ENCODE assay signal across 1 cellular context in the genomic region with DNA sequence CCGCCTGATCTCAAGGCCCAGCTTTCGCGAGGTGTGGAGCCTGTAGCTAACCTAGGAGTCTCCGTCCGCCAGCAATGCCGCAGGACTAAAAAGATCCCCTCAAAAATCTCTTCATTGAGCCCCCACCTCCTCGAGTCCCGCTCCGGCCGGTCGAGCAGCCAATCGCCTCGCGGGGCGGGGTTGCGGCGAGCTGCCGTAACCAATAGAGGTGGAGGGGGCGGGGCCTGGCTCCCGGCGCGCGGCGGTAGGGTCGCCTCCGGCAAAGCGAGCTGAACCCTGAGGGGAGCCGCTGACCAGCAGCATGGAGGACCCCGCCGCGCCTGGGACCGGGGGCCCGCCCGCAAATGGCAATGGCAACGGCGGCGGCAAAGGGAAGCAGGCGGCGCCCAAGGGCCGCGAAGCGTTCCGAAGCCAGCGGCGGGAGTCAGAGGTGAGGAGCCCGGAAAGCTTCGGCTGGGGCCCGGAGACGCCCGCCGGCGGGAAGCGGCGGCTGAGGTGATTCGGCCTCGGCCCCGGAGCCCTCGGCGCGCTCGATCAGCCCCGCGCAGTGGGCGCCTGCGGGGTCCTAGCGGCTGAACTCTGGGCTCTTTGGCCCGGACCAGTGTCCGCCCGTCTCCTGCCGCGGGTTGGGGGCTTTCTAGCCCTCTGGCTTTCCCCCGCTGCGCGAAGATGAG.
TF ChIP-seq lines count a peak whose summit lies in the region.

A gene with protein sequence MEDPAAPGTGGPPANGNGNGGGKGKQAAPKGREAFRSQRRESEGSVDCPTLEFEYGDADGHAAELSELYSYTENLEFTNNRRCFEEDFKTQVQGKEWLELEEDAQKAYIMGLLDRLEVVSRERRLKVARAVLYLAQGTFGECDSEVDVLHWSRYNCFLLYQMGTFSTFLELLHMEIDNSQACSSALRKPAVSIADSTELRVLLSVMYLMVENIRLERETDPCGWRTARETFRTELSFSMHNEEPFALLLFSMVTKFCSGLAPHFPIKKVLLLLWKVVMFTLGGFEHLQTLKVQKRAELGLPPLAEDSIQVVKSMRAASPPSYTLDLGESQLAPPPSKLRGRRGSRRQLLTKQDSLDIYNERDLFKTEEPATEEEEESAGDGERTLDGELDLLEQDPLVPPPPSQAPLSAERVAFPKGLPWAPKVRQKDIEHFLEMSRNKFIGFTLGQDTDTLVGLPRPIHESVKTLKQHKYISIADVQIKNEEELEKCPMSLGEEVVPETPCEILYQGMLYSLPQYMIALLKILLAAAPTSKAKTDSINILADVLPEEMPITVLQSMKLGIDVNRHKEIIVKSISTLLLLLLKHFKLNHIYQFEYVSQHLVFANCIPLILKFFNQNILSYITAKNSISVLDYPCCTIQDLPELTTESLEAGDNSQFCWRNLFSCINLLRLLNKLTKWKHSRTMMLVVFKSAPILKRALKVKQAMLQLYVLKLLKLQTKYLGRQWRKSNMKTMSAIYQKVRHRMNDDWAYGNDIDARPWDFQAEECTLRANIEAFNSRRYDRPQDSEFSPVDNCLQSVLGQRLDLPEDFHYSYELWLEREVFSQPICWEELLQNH (plus strand): TSS at position 261 of the 674 bp plus-strand sequence. CDS start 41 bp downstream, at position 302.

TF ChIP-seq in K562, 482 proteins besides CTCF, POLR2A, EP300 and RAD21 (continued from another document and continues in another):
- TF ChIP-seq, protein P1, sequence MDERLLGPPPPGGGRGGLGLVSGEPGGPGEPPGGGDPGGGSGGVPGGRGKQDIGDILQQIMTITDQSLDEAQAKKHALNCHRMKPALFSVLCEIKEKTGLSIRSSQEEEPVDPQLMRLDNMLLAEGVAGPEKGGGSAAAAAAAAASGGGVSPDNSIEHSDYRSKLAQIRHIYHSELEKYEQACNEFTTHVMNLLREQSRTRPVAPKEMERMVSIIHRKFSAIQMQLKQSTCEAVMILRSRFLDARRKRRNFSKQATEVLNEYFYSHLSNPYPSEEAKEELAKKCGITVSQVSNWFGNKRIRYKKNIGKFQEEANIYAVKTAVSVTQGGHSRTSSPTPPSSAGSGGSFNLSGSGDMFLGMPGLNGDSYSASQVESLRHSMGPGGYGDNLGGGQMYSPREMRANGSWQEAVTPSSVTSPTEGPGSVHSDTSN (CRISPR knock-in tag; IDR thresholded peaks at IDR 0.05; ENCODE audit: low read depth): no peak
- TF ChIP-seq, protein P1 (tag; conservative IDR thresholded peaks at IDR 0.05; ENCODE audit: low read depth): no peak
- TF ChIP-seq KLF1 (tag; IDR thresholded peaks at IDR 0.05) (no peak; the same call in 1 of the 2 replicates), ZNF121 (CRISPR knock-in tag; conservative IDR thresholded peaks at IDR 0.05) (no peak), DACH1 (IDR thresholded peaks at IDR 0.05; ENCODE audit: partially characterized antibody) (peak; percentile 10), PHTF2 (CRISPR knock-in tag; IDR thresholded peaks at IDR 0.05) (no peak), ESRRA (IDR thresholded peaks at IDR 0.05; ENCODE audit: borderline replicate concordance, low read depth) (no peak; the same call in 1 of the 2 replicates), TSHZ1 (CRISPR knock-in tag; IDR thresholded peaks at IDR 0.05) (no peak), PTBP1 (IDR thresholded peaks at IDR 0.05; ENCODE audit: low read depth, low read length) (no peak; the same call in 1 of the 2 replicates), BRD9 (IDR thresholded peaks at IDR 0.05; ENCODE audit: low read depth, partially characterized antibody) (no peak), HES1 (IDR thresholded peaks at IDR 0.05; ENCODE audit: low read depth) (no peak), POLR2G (IDR thresholded peaks at IDR 0.05; ENCODE audit: low read depth, low read length) (peak; percentile 99), HMGN3 (IDR thresholded peaks at IDR 0.05; ENCODE audit: borderline replicate concordance, extremely low read depth, insufficient read length, low read depth, low read length) (peak; percentile 95), TAF1 (IDR thresholded peaks at IDR 0.05; ENCODE audit: control insufficient read depth, extremely low read depth, insufficient read depth, low read length, severe bottlenecking) (peak; percentile 99)
- TF ChIP-seq, protein P2, sequence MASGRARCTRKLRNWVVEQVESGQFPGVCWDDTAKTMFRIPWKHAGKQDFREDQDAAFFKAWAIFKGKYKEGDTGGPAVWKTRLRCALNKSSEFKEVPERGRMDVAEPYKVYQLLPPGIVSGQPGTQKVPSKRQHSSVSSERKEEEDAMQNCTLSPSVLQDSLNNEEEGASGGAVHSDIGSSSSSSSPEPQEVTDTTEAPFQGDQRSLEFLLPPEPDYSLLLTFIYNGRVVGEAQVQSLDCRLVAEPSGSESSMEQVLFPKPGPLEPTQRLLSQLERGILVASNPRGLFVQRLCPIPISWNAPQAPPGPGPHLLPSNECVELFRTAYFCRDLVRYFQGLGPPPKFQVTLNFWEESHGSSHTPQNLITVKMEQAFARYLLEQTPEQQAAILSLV (tag; IDR thresholded peaks at IDR 0.05): no peak
- TF ChIP-seq, protein P3, sequence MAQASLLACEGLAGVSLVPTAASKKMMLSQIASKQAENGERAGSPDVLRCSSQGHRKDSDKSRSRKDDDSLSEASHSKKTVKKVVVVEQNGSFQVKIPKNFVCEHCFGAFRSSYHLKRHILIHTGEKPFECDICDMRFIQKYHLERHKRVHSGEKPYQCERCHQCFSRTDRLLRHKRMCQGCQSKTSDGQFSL (CRISPR knock-in tag; IDR thresholded peaks at IDR 0.05): no peak
- TF ChIP-seq, protein P3 (tag; IDR thresholded peaks at IDR 0.05): no peak
- TF ChIP-seq, protein P4, sequence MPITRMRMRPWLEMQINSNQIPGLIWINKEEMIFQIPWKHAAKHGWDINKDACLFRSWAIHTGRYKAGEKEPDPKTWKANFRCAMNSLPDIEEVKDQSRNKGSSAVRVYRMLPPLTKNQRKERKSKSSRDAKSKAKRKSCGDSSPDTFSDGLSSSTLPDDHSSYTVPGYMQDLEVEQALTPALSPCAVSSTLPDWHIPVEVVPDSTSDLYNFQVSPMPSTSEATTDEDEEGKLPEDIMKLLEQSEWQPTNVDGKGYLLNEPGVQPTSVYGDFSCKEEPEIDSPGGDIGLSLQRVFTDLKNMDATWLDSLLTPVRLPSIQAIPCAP (CRISPR knock-in tag; IDR thresholded peaks at IDR 0.05; ENCODE audit: borderline replicate concordance): no peak
- TF ChIP-seq, protein P5, sequence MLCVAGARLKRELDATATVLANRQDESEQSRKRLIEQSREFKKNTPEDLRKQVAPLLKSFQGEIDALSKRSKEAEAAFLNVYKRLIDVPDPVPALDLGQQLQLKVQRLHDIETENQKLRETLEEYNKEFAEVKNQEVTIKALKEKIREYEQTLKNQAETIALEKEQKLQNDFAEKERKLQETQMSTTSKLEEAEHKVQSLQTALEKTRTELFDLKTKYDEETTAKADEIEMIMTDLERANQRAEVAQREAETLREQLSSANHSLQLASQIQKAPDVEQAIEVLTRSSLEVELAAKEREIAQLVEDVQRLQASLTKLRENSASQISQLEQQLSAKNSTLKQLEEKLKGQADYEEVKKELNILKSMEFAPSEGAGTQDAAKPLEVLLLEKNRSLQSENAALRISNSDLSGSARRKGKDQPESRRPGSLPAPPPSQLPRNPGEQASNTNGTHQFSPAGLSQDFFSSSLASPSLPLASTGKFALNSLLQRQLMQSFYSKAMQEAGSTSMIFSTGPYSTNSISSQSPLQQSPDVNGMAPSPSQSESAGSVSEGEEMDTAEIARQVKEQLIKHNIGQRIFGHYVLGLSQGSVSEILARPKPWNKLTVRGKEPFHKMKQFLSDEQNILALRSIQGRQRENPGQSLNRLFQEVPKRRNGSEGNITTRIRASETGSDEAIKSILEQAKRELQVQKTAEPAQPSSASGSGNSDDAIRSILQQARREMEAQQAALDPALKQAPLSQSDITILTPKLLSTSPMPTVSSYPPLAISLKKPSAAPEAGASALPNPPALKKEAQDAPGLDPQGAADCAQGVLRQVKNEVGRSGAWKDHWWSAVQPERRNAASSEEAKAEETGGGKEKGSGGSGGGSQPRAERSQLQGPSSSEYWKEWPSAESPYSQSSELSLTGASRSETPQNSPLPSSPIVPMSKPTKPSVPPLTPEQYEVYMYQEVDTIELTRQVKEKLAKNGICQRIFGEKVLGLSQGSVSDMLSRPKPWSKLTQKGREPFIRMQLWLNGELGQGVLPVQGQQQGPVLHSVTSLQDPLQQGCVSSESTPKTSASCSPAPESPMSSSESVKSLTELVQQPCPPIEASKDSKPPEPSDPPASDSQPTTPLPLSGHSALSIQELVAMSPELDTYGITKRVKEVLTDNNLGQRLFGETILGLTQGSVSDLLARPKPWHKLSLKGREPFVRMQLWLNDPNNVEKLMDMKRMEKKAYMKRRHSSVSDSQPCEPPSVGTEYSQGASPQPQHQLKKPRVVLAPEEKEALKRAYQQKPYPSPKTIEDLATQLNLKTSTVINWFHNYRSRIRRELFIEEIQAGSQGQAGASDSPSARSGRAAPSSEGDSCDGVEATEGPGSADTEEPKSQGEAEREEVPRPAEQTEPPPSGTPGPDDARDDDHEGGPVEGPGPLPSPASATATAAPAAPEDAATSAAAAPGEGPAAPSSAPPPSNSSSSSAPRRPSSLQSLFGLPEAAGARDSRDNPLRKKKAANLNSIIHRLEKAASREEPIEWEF (CRISPR knock-in tag; IDR thresholded peaks at IDR 0.05): no peak
- TF ChIP-seq, protein P6, sequence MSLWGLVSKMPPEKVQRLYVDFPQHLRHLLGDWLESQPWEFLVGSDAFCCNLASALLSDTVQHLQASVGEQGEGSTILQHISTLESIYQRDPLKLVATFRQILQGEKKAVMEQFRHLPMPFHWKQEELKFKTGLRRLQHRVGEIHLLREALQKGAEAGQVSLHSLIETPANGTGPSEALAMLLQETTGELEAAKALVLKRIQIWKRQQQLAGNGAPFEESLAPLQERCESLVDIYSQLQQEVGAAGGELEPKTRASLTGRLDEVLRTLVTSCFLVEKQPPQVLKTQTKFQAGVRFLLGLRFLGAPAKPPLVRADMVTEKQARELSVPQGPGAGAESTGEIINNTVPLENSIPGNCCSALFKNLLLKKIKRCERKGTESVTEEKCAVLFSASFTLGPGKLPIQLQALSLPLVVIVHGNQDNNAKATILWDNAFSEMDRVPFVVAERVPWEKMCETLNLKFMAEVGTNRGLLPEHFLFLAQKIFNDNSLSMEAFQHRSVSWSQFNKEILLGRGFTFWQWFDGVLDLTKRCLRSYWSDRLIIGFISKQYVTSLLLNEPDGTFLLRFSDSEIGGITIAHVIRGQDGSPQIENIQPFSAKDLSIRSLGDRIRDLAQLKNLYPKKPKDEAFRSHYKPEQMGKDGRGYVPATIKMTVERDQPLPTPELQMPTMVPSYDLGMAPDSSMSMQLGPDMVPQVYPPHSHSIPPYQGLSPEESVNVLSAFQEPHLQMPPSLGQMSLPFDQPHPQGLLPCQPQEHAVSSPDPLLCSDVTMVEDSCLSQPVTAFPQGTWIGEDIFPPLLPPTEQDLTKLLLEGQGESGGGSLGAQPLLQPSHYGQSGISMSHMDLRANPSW (CRISPR knock-in tag; IDR thresholded peaks at IDR 0.05): 0 out of 2 replicates have a peak, but pooled peaks have one; percentile 5
- TF ChIP-seq, protein P7, sequence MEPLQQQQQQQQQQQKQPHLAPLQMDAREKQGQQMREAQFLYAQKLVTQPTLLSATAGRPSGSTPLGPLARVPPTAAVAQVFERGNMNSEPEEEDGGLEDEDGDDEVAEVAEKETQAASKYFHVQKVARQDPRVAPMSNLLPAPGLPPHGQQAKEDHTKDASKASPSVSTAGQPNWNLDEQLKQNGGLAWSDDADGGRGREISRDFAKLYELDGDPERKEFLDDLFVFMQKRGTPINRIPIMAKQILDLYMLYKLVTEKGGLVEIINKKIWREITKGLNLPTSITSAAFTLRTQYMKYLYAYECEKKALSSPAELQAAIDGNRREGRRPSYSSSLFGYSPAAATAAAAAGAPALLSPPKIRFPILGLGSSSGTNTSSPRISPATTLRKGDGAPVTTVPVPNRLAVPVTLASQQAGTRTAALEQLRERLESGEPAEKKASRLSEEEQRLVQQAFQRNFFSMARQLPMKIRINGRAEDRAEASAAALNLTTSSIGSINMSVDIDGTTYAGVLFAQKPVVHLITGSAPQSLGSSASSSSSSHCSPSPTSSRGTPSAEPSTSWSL (CRISPR knock-in tag; IDR thresholded peaks at IDR 0.05; ENCODE audit: borderline replicate concordance): no peak
